In the genomic region with DNA sequence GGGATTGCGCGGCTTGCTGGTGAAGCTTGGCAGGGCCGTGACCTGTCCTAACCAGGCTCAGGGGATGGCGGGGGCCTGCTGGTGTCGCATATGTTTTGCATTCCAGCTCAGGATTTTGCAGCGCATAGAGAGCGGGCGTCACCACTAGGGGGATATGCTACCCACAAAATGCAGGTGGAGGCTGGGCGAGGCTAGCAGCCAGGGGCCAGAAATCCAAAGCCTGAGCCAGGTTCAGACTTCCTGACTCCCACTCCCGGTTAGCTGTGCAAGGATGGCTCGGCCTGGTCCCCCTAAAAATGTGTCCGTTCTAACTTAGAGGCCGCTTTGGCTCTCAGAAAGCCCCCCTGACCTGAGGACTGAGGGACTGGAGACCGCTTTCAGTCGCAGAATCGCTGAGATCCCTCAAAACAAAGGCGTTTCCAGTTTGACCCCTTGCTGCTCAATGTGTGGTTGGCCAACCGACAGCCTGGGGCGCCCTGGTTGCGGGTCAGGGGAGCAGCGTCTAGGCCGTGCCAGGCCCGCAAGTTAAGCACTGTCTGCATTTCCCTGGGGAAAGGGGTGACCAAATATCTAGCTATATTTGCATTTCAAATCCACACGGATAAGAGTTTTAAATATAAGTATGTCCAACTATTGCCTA, we compare ENCODE assay signal across 8 cellular contexts.
DNase-seq lines count a peak whose midpoint lies in the region; ATAC-seq and FAIRE-seq lines count a peak whose summit lies in the region.

No MANE protein-coding gene starts in this region.

- DNase-seq in GM19239 (ENCODE audit: insufficient read length, low spot score) (no peak), NCI-H69 (lab: John Stamatoyannopoulos, UW) (peak; percentile 73), occipital lobe (lab: John Stamatoyannopoulos, UW) (peak; percentile 0), pons (ENCODE audit: low spot score) (no peak), NCI-H524 (lab: John Stamatoyannopoulos, UW) (no peak)
- DNase-seq in stimulated activated naive CD4-positive, alpha-beta T cell treated with Interleukin-2 at 50 U/mL for 16 hours (lab: John Stamatoyannopoulos, UW) = no peak

- intact Hi-C loops in dendritic cell treated with granulocyte-macrophage colony-stimulating factor and Interleukin-4, amounts not matched to agents 40 ng/mL and 50 ng/mL, for 4 days (cut with micrococcal nuclease) = loop anchor here (10.0 kb wide), 1 partner anchor 62 kb away; no protein-coding TSS in a partner anchor

- no peak for ATAC-seq in GM21360 (IDR thresholded peaks at IDR 0.05; ENCODE audit: unreplicated experiment)

- peak overlapping the region; percentile 84 for H3K4me3 Mint-ChIP-seq in dendritic cell treated with granulocyte-macrophage colony-stimulating factor and Interleukin-4, amounts not matched to agents 40 ng/mL and 50 ng/mL, for 4 days

- peaks cover 30% of the 10 kb centered on the region for H3K36me3 Mint-ChIP-seq in dendritic cell treated with granulocyte-macrophage colony-stimulating factor and Interleukin-4, amounts not matched to agents 40 ng/mL and 50 ng/mL, for 4 days (ENCODE audit: low read depth)

- no peaks in the 10 kb centered on the region for H3K27me3 Mint-ChIP-seq in dendritic cell treated with granulocyte-macrophage colony-stimulating factor and Interleukin-4, amounts not matched to agents 40 ng/mL and 50 ng/mL, for 4 days

- peaks cover 29% of the 10 kb centered on the region for H3K4me1 Mint-ChIP-seq in dendritic cell treated with granulocyte-macrophage colony-stimulating factor and Interleukin-4, amounts not matched to agents 40 ng/mL and 50 ng/mL, for 4 days (ENCODE audit: low read depth)

- peak; percentile 92 for FAIRE-seq in GM19239 (lab: Jason Lieb, UNC)

- peak overlapping the region; percentile 94 for H3K27ac Mint-ChIP-seq in dendritic cell treated with granulocyte-macrophage colony-stimulating factor and Interleukin-4, amounts not matched to agents 40 ng/mL and 50 ng/mL, for 4 days

- no peaks in the 10 kb centered on the region for H3K9me3 Mint-ChIP-seq in dendritic cell treated with granulocyte-macrophage colony-stimulating factor and Interleukin-4, amounts not matched to agents 40 ng/mL and 50 ng/mL, for 4 days

Comparison
In these comparisons a context has a peak if more than half of its experiments do, and no peak if none do; other contexts are left out.
1. DNase-seq: peak in NCI-H69 (single experiment) and occipital lobe (single experiment); none in GM19239 (single experiment), pons (single experiment), stimulated activated naive CD4-positive, alpha-beta T cell treated with Interleukin-2 at 50 U/mL for 16 hours (single experiment) and NCI-H524 (0 of 2).